ENCODE assay signal across 18 cellular contexts in the genomic region with DNA sequence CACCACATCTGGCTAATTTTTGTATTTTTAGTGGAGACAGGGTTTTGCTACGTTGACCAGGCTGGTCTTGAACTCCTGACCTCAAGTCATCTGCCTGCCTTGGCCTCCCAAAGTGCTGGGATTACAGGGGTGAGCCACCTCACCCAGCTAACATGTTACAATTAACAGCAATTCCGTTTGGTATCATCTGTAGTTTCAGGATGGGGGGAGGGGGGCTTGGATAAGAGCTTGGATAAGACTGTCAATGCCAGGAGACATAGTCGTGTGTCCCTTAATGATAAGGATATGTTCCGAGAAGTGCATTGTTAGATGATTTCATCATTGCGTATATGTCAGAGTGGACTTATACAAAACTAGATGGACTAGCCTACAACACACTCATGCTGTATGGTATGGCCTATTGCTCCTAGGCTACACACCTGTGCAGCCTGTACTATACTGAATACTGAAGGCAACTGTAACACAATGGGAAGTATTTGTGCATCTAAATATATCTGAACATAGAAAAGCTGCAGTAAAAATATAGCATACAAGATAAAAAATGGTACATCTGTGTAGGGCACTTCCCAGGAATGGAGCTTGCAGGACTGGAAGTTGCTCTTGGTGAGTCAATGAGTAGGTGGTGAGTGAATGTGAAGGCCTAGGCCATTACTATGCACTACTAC.
"Had no signal": no experiment of that assay in that cellular context is flagged by ENCODE, and none has a peak within 500 bp of the region (broad histone marks: within the 10 kb centered on the region; RNA-seq: fewer than 3 reads in every experiment).

No MANE protein-coding gene starts in this region.

- H3K9me3 ChIP-seq: body of pancreas, right atrium auricular region, transverse colon had no signal

- DNase-seq: activated CD4-positive, alpha-beta memory T cell treated with anti-CD3 and anti-CD28 coated beads for 36 hours; activated CD4-positive, alpha-beta T cell treated with anti-CD3 and anti-CD28 coated beads for 36 hours; activated effector memory CD4-positive, alpha-beta T cell treated with anti-CD3 and anti-CD28 coated beads, Interleukin-2, amount 50 U/mL, for 16 hours; activated T-cell treated with anti-CD3 and anti-CD28 coated beads, Interleukin-2, amount 50 U/mL, for 24 hours; amniotic stem cell; body of pancreas; cortex of kidney; effector CD8-positive, alpha-beta T cell; islet precursor cell; nucleus accumbens; stimulated activated CD4-positive, alpha-beta T cell treated with anti-CD3 and anti-CD28 coated beads, Interleukin-15, amount 100 ng/mL, for 24 hours; stimulated activated CD4-positive, alpha-beta T cell treated with anti-CD3 and anti-CD28 coated beads, Interleukin-4, amount 100 ng/mL, for 1 hour; stimulated activated naive CD4-positive, alpha-beta T cell; substantia nigra; transverse colon had no signal

- H3K4me3 ChIP-seq: body of pancreas, right atrium auricular region, skin epidermis, transverse colon had no signal

- H3K4me1 ChIP-seq: body of pancreas, right atrium auricular region had no signal

- H3K27me3 ChIP-seq: body of pancreas, right atrium auricular region, transverse colon had no signal

- ATAC-seq: activated CD4-positive, alpha-beta T cell treated with anti-CD3 and anti-CD28 coated beads for 36 hours; body of pancreas; left lobe of liver had no signal

- H3K36me3 ChIP-seq: right atrium auricular region, transverse colon had no signal

- H3K27ac ChIP-seq: body of pancreas, right atrium auricular region, skin epidermis, transverse colon had no signal
